In the genomic region with DNA sequence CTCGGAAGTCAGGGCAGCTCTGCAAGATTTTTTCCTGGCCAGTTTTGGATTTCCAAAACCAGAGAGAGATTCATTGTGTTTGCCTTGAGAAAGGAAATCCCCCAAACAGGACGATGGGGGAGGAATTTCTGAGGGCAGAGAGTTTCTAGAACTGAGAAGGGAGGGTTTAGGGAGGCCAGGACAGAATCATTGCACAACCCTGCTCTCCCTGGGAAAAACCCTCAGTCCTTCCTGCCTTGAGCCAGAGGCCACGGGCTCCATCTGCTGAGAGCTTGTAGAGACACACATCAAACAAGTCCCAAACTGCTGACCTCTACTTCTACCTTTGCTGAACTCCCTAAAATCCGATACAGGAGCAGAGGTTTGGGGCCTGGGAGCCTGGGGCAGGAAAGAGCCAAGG, we compare ENCODE assay signal across 9 cellular contexts.
A peak's percentile ranks its signal among the peaks of the same experiment; 100 is the strongest.
DNase-seq lines count a peak whose midpoint lies in the region; ATAC-seq, FAIRE-seq and TF ChIP-seq lines count a peak whose summit lies in the region.
"Had no signal": no experiment of that assay in that cellular context is flagged by ENCODE, and none has a peak within 500 bp of the region (broad histone marks: within the 10 kb centered on the region; RNA-seq: fewer than 3 reads in every experiment).

No MANE protein-coding gene starts in this region.

- H3K4me1 ChIP-seq in keratinocyte (ENCODE audit: control insufficient read depth, extremely low read depth, insufficient read depth, low read length): peaks cover 20% of the 10 kb centered on the region
- H3K4me1 ChIP-seq in testis: peaks cover 16% of the 10 kb centered on the region

- no peak for TF ChIP-seq POLR2A in testis (IDR thresholded peaks at IDR 0.05)

- H3K79me2 ChIP-seq in keratinocyte (ENCODE audit: control insufficient read depth, insufficient read depth, low read length): no peaks in the 10 kb centered on the region

- in situ Hi-C loops in brain microvascular endothelial cell (cut with HindIII; ENCODE audit: low pct_ligation_motif_present, low sequenced_read_pairs): no loop called here

- peak; percentile 64 for ATAC-seq in GM18907 (IDR thresholded peaks at IDR 0.05; ENCODE audit: unreplicated experiment)

- H3K4me2 ChIP-seq in keratinocyte (ENCODE audit: control insufficient read depth, extremely low read depth, insufficient read depth, low read depth, low read length): no peak overlapping the region

- H3K9me3 ChIP-seq in keratinocyte (ENCODE audit: control insufficient read depth, low read depth, low read length) (no peaks in the 10 kb centered on the region), testis (no peaks in the 10 kb centered on the region)

- H3K27ac ChIP-seq in brain microvascular endothelial cell (no peak overlapping the region), keratinocyte (ENCODE audit: control insufficient read depth, insufficient read depth, low read length) (no peak overlapping the region), testis (peak overlapping the region; percentile 40 to 81)

- H3K27me3 ChIP-seq in brain microvascular endothelial cell (replicated peaks) (no peaks in the 10 kb centered on the region), keratinocyte (ENCODE audit: control insufficient read depth, extremely low read depth, insufficient read depth, low read length) (no peaks in the 10 kb centered on the region), testis (no peaks in the 10 kb centered on the region)

- H2AFZ ChIP-seq in keratinocyte (ENCODE audit: control insufficient read depth, low read length): no peak overlapping the region

- FAIRE-seq in keratinocyte (lab: Jason Lieb, UNC): peak; percentile 74
- FAIRE-seq: TTC549 had no signal

- no peaks in the 10 kb centered on the region for H4K20me1 ChIP-seq in keratinocyte (ENCODE audit: control insufficient read depth, extremely low read depth, insufficient read depth, low read length)

- DNase-seq in HS-5 (ENCODE audit: low read depth) (peak; percentile 56), brain microvascular endothelial cell (peak; percentile 84), keratinocyte (ENCODE audit: low read depth, low spot score) (peak; percentile 9), testis (peak; percentile 85), SK-N-DZ (ENCODE audit: low spot score) (no peak), putamen (ENCODE audit: low spot score) (no peak), D341Med (ENCODE audit: low spot score) (no peak)

- dilution Hi-C loops in keratinocyte (cut with MboI; ENCODE audit: extremely low pct_ligation_motif_present, low sequenced_read_pairs): no loop called here

- H3K4me3 ChIP-seq in brain microvascular endothelial cell (ENCODE audit: low read depth, low read length) (no peak overlapping the region), keratinocyte (ENCODE audit: control insufficient read depth in 2 of 3, extremely low read depth in 1 of 3, insufficient read depth in 2 of 3, low read depth in 1 of 3, low read length in 3 of 3) (no peak overlapping the region), testis (no peak overlapping the region)

- H3K36me3 ChIP-seq in brain microvascular endothelial cell (replicated peaks) (no peaks in the 10 kb centered on the region), keratinocyte (ENCODE audit: control insufficient read depth in 2 of 2, extremely low read depth in 1 of 2, insufficient read depth in 2 of 2, low read length in 2 of 2) (no peaks in the 10 kb centered on the region), testis (ENCODE audit: low read depth, missing control alignments) (no peaks in the 10 kb centered on the region)

- WGBS in testis, 2 donors: 33 to 54% methylated on average over 3 to 4 of the region's 4 CpGs

- TF ChIP-seq CTCF in brain microvascular endothelial cell (IDR thresholded peaks at IDR 0.05; ENCODE audit: low read depth, low read length, missing control alignments): peak; percentile 85
- peak; percentile 63 to 77 (median 70) for TF ChIP-seq CTCF in keratinocyte (optimal IDR thresholded peaks at IDR 0.05 in 1 of 3, IDR thresholded peaks at IDR 0.05 in 1 of 3, conservative IDR thresholded peaks at IDR 0.05 in 1 of 3; ENCODE audit: extremely low read depth in 1 of 3, insufficient read depth in 2 of 3, low read length in 3 of 3)
- TF ChIP-seq CTCF in testis (IDR thresholded peaks at IDR 0.05): peak in 2 of 3 experiments; percentile 36 to 61

- no peaks in the 10 kb centered on the region for H3K9me1 ChIP-seq in keratinocyte (ENCODE audit: control insufficient read depth, extremely low read depth, insufficient read depth, low read length)

- intact Hi-C loops in testis (cut with DNase I; ENCODE audit: low total_unique reads): no loop called here

- H3K9ac ChIP-seq in keratinocyte (ENCODE audit: control insufficient read depth, extremely low read depth, insufficient read depth, low read length): no peak overlapping the region

Comparison
In these comparisons a context has a peak if more than half of its experiments do, and no peak if none do; other contexts are left out.
1. DNase-seq: peak in HS-5 (single experiment), brain microvascular endothelial cell (single experiment), keratinocyte (single experiment) and testis (single experiment); none in SK-N-DZ (single experiment), putamen (single experiment) and D341Med (single experiment).
2. H3K27ac ChIP-seq: peak in testis (2 of 2); none in brain microvascular endothelial cell (single experiment) and keratinocyte (single experiment).
3. Peak in every context shown above with its lines, with median percentiles within 50 percentile points of each other: CTCF ChIP-seq.